In the genomic region with DNA sequence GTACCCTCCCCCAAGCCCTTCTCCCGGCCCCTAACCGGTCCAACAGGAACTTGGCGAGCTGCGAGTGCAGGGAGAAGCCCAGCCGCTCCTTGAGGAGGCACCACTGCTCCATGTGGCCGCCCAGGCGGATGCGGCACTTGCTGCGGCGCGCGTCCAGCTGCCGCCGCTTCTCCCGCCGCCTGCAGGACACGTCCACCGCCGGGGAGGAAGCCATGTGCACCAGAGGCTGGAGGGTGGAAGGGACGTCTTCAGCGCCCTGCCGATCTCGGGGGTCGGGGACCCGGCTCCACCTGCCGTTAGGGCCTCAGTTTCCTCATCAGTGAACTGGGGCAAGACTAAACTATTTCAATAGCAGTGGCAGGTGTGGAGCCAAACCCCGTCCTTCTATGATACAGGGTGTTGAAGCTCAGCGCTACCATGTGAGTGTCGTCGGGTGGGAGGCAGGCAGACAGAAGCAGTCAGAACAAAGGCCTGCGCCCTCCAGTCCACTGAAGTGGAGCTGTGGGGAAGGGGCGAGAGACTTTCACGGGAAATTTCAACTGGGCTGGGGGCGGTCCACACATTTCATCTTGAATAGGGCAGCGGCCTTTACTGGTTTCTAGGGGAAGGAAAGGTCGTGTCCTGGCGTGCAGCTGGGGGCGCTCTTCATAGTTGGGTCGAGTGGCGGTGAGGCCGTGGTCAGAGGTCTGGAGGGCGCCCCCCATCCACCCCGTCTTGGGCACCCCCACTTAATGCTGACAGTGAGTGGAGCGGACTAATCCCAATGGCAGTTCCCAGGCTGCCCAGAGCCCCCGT, we compare ENCODE assay signal across 8 cellular contexts. TPM values are rescaled to one million over a fixed set of nuclear protein-coding genes. Genes with fewer than 3 reads are reported as not detected.
DNase-seq lines count a peak whose midpoint lies in the region; ATAC-seq and TF ChIP-seq lines count a peak whose summit lies in the region.

No MANE protein-coding gene starts in this region.

- H3K27me3 ChIP-seq in HUES6 (ENCODE audit: control insufficient read depth, insufficient read depth, low read length), result peaks cover 23% of the 10 kb centered on the region
- no peaks in the 10 kb centered on the region for H3K27me3 ChIP-seq in body of pancreas
- no peaks in the 10 kb centered on the region for H3K27me3 ChIP-seq in skeletal muscle tissue (ENCODE audit: control insufficient read depth in 3 of 3, insufficient read depth in 3 of 3, low read length in 3 of 3)

- H3K4me1 ChIP-seq in HUES6 (ENCODE audit: control insufficient read depth, insufficient read depth, low read length), result peaks cover 20% of the 10 kb centered on the region
- peaks cover 31% of the 10 kb centered on the region for H3K4me1 ChIP-seq in body of pancreas
- H3K4me1 ChIP-seq in skeletal muscle tissue (ENCODE audit: control insufficient read depth in 3 of 3, insufficient read depth in 3 of 3, low read length in 3 of 3), result peaks cover 27 to 36% (median 34%) of the 10 kb centered on the region in 3 donors

- DNase-seq in NCI-H2196 (lab: John Stamatoyannopoulos, UW; ENCODE audit: unreplicated experiment) (peak; percentile 30), NCI-H2196 treated with DMSO at 0.1 percent for 48 hours (lab: John Stamatoyannopoulos, UW; ENCODE audit: unreplicated experiment) (no peak), RPMI7951 (ENCODE audit: low read depth) (peak; percentile 71), body of pancreas (peak; percentile 79 to 87 (median 84)), iPS-NIHi7 (ENCODE audit: extremely low spot score) (peak; percentile 81)

- H3K9ac ChIP-seq in HUES6 (ENCODE audit: low read length), result peak overlapping the region; percentile 85
- H3K9ac ChIP-seq in skeletal muscle tissue (ENCODE audit: low read depth in 1 of 3, low read length in 3 of 3), result peak overlapping the region; percentile 76 to 95 (median 92)

- peak; percentile 48 to 76 (median 74) for TF ChIP-seq POLR2A in body of pancreas (IDR thresholded peaks at IDR 0.05)

- intact Hi-C loops in body of pancreas (cut with DNase I), result no loop called here

- no peaks in the 10 kb centered on the region for H3K9me3 ChIP-seq in HUES6 (ENCODE audit: control insufficient read depth, insufficient read depth, low read depth, low read length)
- H3K9me3 ChIP-seq in body of pancreas, result no peaks in the 10 kb centered on the region
- no peaks in the 10 kb centered on the region for H3K9me3 ChIP-seq in skeletal muscle tissue (ENCODE audit: control insufficient read depth in 3 of 3, low read length in 3 of 3)

- H3K27ac ChIP-seq in HUES6 (ENCODE audit: low read depth, low read length) (0 out of 2 replicates have a peak overlapping the region, but pooled peaks have one; percentile 40), body of pancreas (peak overlapping the region; percentile 81 to 87 (median 86)), skeletal muscle tissue (ENCODE audit: low read depth, low read length) (peak overlapping the region; percentile 91)

- peak; percentile 39 for ATAC-seq in GM21576 (IDR thresholded peaks at IDR 0.05; ENCODE audit: unreplicated experiment)
- peak; percentile 69 for ATAC-seq in body of pancreas

- H3K4me3 ChIP-seq in HUES6 (ENCODE audit: low read depth, low read length), result peak overlapping the region; percentile 98
- peak overlapping the region; percentile 2 to 10 for H3K4me3 ChIP-seq in body of pancreas
- peak overlapping the region; percentile 84 to 86 (median 85) for H3K4me3 ChIP-seq in skeletal muscle tissue (ENCODE audit: low read length in 3 of 3)

- WGBS in body of pancreas, 2 donors, result 1% methylated on average over 37 to 45 of the region's 45 CpGs

- TF ChIP-seq CTCF in body of pancreas (IDR thresholded peaks at IDR 0.05), result peak in 6 of 7 experiments; percentile 9 to 59 (median 49)

- H3K36me3 ChIP-seq in HUES6 (ENCODE audit: control insufficient read depth, insufficient read depth, low read length), result peaks cover 26% of the 10 kb centered on the region
- H3K36me3 ChIP-seq in body of pancreas (replicated peaks in 1 of 2; ENCODE audit: insufficient read depth in 1 of 2, low read depth in 2 of 2), result peaks cover 0 to 3% of the 10 kb centered on the region in 2 donors
- H3K36me3 ChIP-seq in skeletal muscle tissue (ENCODE audit: control insufficient read depth in 3 of 3, insufficient read depth in 3 of 3, low read length in 3 of 3), result peaks cover 4 to 14% (median 11%) of the 10 kb centered on the region in 3 donors

RNA-seq across cellular contexts. Expression of gene ZNF692, which starts 0.6 kb away (rescaled TPM):
- 13.2 and 14.8 TPM in 2 replicates for total RNA-seq in RPMI7951 (2014; rRNA removed; shearing (Covaris generic))
- total RNA-seq in body of pancreas (100 to 1,000 TPM in 1 of 2 donors, 10 to 100 TPM in 1; 35.8 to 128 TPM), skeletal muscle tissue (5.7 TPM)

RNA-seq across cellular contexts. Expression of gene ZNF672, which starts 20.3 kb away (rescaled TPM):
- 13.4 and 13.8 TPM in 2 replicates for total RNA-seq in RPMI7951 (2014; rRNA removed; shearing (Covaris generic))
- total RNA-seq in body of pancreas (10 to 100 TPM; 18.8 to 27.2 TPM), skeletal muscle tissue (15.7 TPM)

RNA-seq across cellular contexts. Expression of gene SH3BP5L, which starts 32.6 kb away (rescaled TPM):
- 13.3 and 18.6 TPM in 2 replicates for total RNA-seq in RPMI7951 (2014; rRNA removed; shearing (Covaris generic))
- total RNA-seq in body of pancreas (10 to 100 TPM; 13.7 to 14.8 TPM), skeletal muscle tissue (19.3 TPM)

RNA-seq across cellular contexts. Expression of gene PGBD2, which starts 47.7 kb away (rescaled TPM):
- 6.2 TPM in 2 replicates for total RNA-seq in RPMI7951 (2014; rRNA removed; shearing (Covaris generic))
- total RNA-seq in body of pancreas, result 1 to 10 TPM; 6.3 to 7.5 TPM
- total RNA-seq in skeletal muscle tissue, result 4.2 TPM

Comparison
In these comparisons a context has a peak if more than half of its experiments do, and no peak if none do; other contexts are left out.
1. H3K27ac ChIP-seq: peak in every context shown above with its lines; median percentile 91 in skeletal muscle tissue; 86 in body of pancreas; 40 in HUES6.
2. H3K4me3 ChIP-seq: peak in every context shown above with its lines; median percentile 98 in HUES6; 85 in skeletal muscle tissue; 6 in body of pancreas.